Comparison of ENCODE assay signal across 8 cellular contexts in genomic region chr3:41117398-41117870, GRCh38.
DNase-seq lines count a peak whose midpoint lies in the region; ATAC-seq and TF ChIP-seq lines count a peak whose summit lies in the region.

No MANE protein-coding gene starts in this region.

- H3K27me3 ChIP-seq in right atrium auricular region (no peaks in the 10 kb centered on the region), spleen (replicated peaks in 1 of 7) (peaks cover 0 to 12% (median 0%) of the 10 kb centered on the region in 7 donors)

- peak in 1 of 3 donors; percentile 22 for TF ChIP-seq POLR2A in spleen (IDR thresholded peaks at IDR 0.05)

- WGBS in spleen, 5 donors, result 0 to 3% (median 1%) methylated on average over 15 of the region's 15 CpGs

- ATAC-seq in GM21381 (IDR thresholded peaks at IDR 0.05; ENCODE audit: unreplicated experiment), result peak; percentile 94

- H3K9me3 ChIP-seq in right atrium auricular region, result no peaks in the 10 kb centered on the region
- H3K9me3 ChIP-seq in spleen, result no peaks in the 10 kb centered on the region

- H3K27ac ChIP-seq in right atrium auricular region (peak overlapping the region; percentile 19 to 37), spleen (peak overlapping the region in 7 of 8 donors; percentile 63 to 79 (median 72))

- peaks cover 0 to 29% of the 10 kb centered on the region in 2 donors for H3K4me1 ChIP-seq in right atrium auricular region
- peaks cover 15 to 27% (median 19%) of the 10 kb centered on the region in 6 donors for H3K4me1 ChIP-seq in spleen

- TF ChIP-seq CTCF in right atrium auricular region (IDR thresholded peaks at IDR 0.05) (no peak), spleen (IDR thresholded peaks at IDR 0.05 in 8 of 11, conservative IDR thresholded peaks at IDR 0.05 in 3 of 11) (peak in 6 of 11 experiments; percentile 16 to 51 (median 38))

- H3K4me3 ChIP-seq in right atrium auricular region (no peak overlapping the region), spleen (peak overlapping the region in 1 of 8 donors; percentile 32)

- DNase-seq in COLO668 (lab: John Stamatoyannopoulos, UW; ENCODE audit: unreplicated experiment) (peak; percentile 91), HT-29 (ENCODE audit: low spot score) (peak; percentile 84), SW480 (ENCODE audit: low spot score) (peak; percentile 100), right atrium auricular region (ENCODE audit: low spot score) (peak; percentile 92), spleen (peak; percentile 96), iPS-NIHi7 (ENCODE audit: extremely low spot score) (no peak)
- peak; percentile 41 for DNase-seq in activated naive CD8-positive, alpha-beta T cell treated with anti-CD3 and anti-CD28 coated beads, Interleukin-2, amount 50 U/mL, for 16 hours (ENCODE audit: low read depth, low spot score)

- intact Hi-C loops in spleen (cut with DNase I; ENCODE audit: low total_unique reads), result no loop called here

- H3K36me3 ChIP-seq in right atrium auricular region, result no peaks in the 10 kb centered on the region
- no peaks in the 10 kb centered on the region for H3K36me3 ChIP-seq in spleen

Comparison
In these comparisons a context has a peak if more than half of its experiments do, and no peak if none do; other contexts are left out.
1. CTCF ChIP-seq: peak in spleen (6 of 11); none in right atrium auricular region (0 of 2).